ENCODE assay signal across 15 cellular contexts in genomic region chr10:79131730-79132644, GRCh38.
A peak's percentile ranks its signal among the peaks of the same experiment; 100 is the strongest.
DNase-seq lines count a peak whose midpoint lies in the region; FAIRE-seq and TF ChIP-seq lines count a peak whose summit lies in the region.
"Had no signal": no experiment of that assay in that cellular context is flagged by ENCODE, and none has a peak within 500 bp of the region (broad histone marks: within the 10 kb centered on the region; RNA-seq: fewer than 3 reads in every experiment).

No MANE protein-coding gene starts in this region.

- no peak for DNase-seq in CD8-positive, alpha-beta memory T cell
- DNase-seq in Karpas-422 (no peak), neuronal stem cell (ENCODE audit: low spot score) (no peak), mammary epithelial cell (no peak), H54 (ENCODE audit: insufficient read length, low spot score) (no peak), occipital lobe (lab: John Stamatoyannopoulos, UW) (no peak)
- DNase-seq in stimulated activated CD4-positive, alpha-beta T cell treated with anti-CD3 and anti-CD28 coated beads, Interleukin-12 subunit alpha, Interleukin-12 subunit beta, amount 100 ng/mL, for 4 hours = no peak
- DNase-seq: activated naive CD4-positive, alpha-beta T cell treated with anti-CD3 and anti-CD28 coated beads, Interleukin-2, amount 10 ng/mL, durations not matched to agents 7 days and 5 days; HCEC 1CT; NCI-H2029; NCI-H524; small intestine; stimulated activated naive CD8-positive, alpha-beta T cell treated with anti-CD3 and anti-CD28 coated beads, Interleukin-15, Interleukin-2, amounts not matched to agents 100 U/mL and 50 U/mL, for 24 hours; T-cell had no signal

- intact Hi-C loops in mammary epithelial cell (cut with micrococcal nuclease) = no loop called here

- H2BK5ac ChIP-seq in neuronal stem cell (ENCODE audit: low read length) = no peak overlapping the region

- TF ChIP-seq POLR2A in H54 (IDR thresholded peaks at IDR 0.05; ENCODE audit: low read depth, low read length) = no peak

- H3K23ac ChIP-seq in neuronal stem cell (ENCODE audit: low read depth, low read length, poor library complexity) = no peak overlapping the region

- no peak overlapping the region for H2BK12ac ChIP-seq in neuronal stem cell (ENCODE audit: low read length)

- peak overlapping the region; percentile 22 for H3K18ac ChIP-seq in neuronal stem cell (ENCODE audit: low read length)

- no peaks in the 10 kb centered on the region for H3K27me3 Mint-ChIP-seq in CD8-positive, alpha-beta memory T cell
- H3K27me3 Mint-ChIP-seq: T-cell had no signal

- H3K4me2 ChIP-seq in Karpas-422 (ENCODE audit: low read depth, low read length, poor library complexity, severe bottlenecking) = peak overlapping the region; percentile 15
- H3K4me2 ChIP-seq in neuronal stem cell (ENCODE audit: insufficient read depth, low read length, poor library complexity, severe bottlenecking) = no peak overlapping the region
- no peak overlapping the region for H3K4me2 ChIP-seq in mammary epithelial cell (ENCODE audit: insufficient read depth, low read depth, low read length)

- CTCF ChIA-PET in CD8-positive, alpha-beta memory T cell (lab: Charles Lee) = interaction anchor here (0.9 kb wide), 1 partner anchor 63 kb away, joined by 3 read pairs; no protein-coding TSS in a partner anchor
- CTCF ChIA-PET in mammary epithelial cell (lab: Charles Lee; ENCODE audit: low non-redundant PET) = no interaction called here

- in situ Hi-C loops in mammary epithelial cell (cut with MboI; ENCODE audit: low sequenced_read_pairs in 2 of 2) = no loop called here

- peaks cover 10% of the 10 kb centered on the region for H3K79me1 ChIP-seq in neuronal stem cell (ENCODE audit: low read depth, low read length)

- no peak overlapping the region for H2BK15ac ChIP-seq in neuronal stem cell (ENCODE audit: low read length)

- no peak overlapping the region for H3K14ac ChIP-seq in neuronal stem cell (ENCODE audit: low read length)

- WGBS in neuronal stem cell (ENCODE audit: extremely low coverage in 2 of 2, insufficient read length in 2 of 2, insufficient replicate concordance in 1 of 2), 2 donors = no CpG with 5 or more reads among the region's 15 CpGs
- 90% methylated on average over 15 of the region's 15 CpGs for WGBS in mammary epithelial cell (ENCODE audit: low coverage, missing lambda C conversion rate)

- H3K4me3 Mint-ChIP-seq in CD8-positive, alpha-beta memory T cell = no peak overlapping the region
- H3K4me3 Mint-ChIP-seq: activated naive CD4-positive, alpha-beta T cell treated with anti-CD3 and anti-CD28 coated beads, Interleukin-2, amount 10 ng/mL, durations not matched to agents 7 days and 5 days; T-cell had no signal

- no peak overlapping the region for H3K4ac ChIP-seq in neuronal stem cell (ENCODE audit: low read length)

- H3K9me3 Mint-ChIP-seq in CD8-positive, alpha-beta memory T cell = no peaks in the 10 kb centered on the region
- H3K9me3 Mint-ChIP-seq: activated naive CD4-positive, alpha-beta T cell treated with anti-CD3 and anti-CD28 coated beads, Interleukin-2, amount 10 ng/mL, durations not matched to agents 7 days and 5 days; T-cell had no signal

- H3K27me3 ChIP-seq in CD8-positive, alpha-beta memory T cell (ENCODE audit: insufficient read depth, low read length, poor library complexity, severe bottlenecking) = no peaks in the 10 kb centered on the region
- H3K27me3 ChIP-seq in Karpas-422 (ENCODE audit: low read length) (no peaks in the 10 kb centered on the region), endocrine pancreas (ENCODE audit: control insufficient read depth, insufficient read depth, low read length) (no peaks in the 10 kb centered on the region), neuronal stem cell (ENCODE audit: control insufficient read depth in 3 of 3, insufficient read depth in 3 of 3, low read depth in 1 of 3, low read length in 3 of 3) (no peaks in the 10 kb centered on the region), mammary epithelial cell (ENCODE audit: insufficient read depth, low read length) (no peaks in the 10 kb centered on the region)

- H3K4me3 ChIP-seq in CD8-positive, alpha-beta memory T cell (ENCODE audit: low read length) = no peak overlapping the region
- H3K4me3 ChIP-seq in Karpas-422 (ENCODE audit: low read length) (no peak overlapping the region), endocrine pancreas (ENCODE audit: control insufficient read depth, insufficient read depth, low read length) (no peak overlapping the region), neuronal stem cell (ENCODE audit: low read length in 2 of 2) (peak overlapping the region in 1 of 2 donors; percentile 13), mammary epithelial cell (replicated peaks in 1 of 3; ENCODE audit: insufficient read depth in 1 of 3, low read depth in 2 of 3, low read length in 3 of 3) (no peak overlapping the region)

- BruUV-seq in mammary epithelial cell (replicated peaks; lab: Mats Ljungman, UMichigan) = no TSS peak

- H4K8ac ChIP-seq in neuronal stem cell (ENCODE audit: low read depth, low read length) = no peak overlapping the region

- peaks cover 20 to 30% (median 26%) of the 10 kb centered on the region in 3 donors for H3K4me1 Mint-ChIP-seq in CD8-positive, alpha-beta memory T cell

- H4K91ac ChIP-seq in neuronal stem cell (ENCODE audit: low read depth, low read length, poor library complexity) = no peak overlapping the region

- no peak overlapping the region; the same call in 1 of the 2 replicates for H3K9ac ChIP-seq in Karpas-422 (ENCODE audit: low read length)
- H3K9ac ChIP-seq in endocrine pancreas (ENCODE audit: control insufficient read depth, insufficient read depth, low read length) = peak overlapping the region; percentile 10
- H3K9ac ChIP-seq in neuronal stem cell (ENCODE audit: low read depth, low read length, poor library complexity) = no peak overlapping the region
- no peak overlapping the region for H3K9ac ChIP-seq in mammary epithelial cell (ENCODE audit: insufficient read depth, low read length)

- H3K27ac Mint-ChIP-seq in CD8-positive, alpha-beta memory T cell = peak overlapping the region in 2 of 8 donors; percentile 33 to 45
- H3K27ac Mint-ChIP-seq: activated naive CD4-positive, alpha-beta T cell treated with anti-CD3 and anti-CD28 coated beads, Interleukin-2, amount 10 ng/mL, durations not matched to agents 7 days and 5 days had no signal

- H2AK5ac ChIP-seq in neuronal stem cell (ENCODE audit: low read depth, low read length) = peak overlapping the region; percentile 16

- no peaks in the 10 kb centered on the region for H3K36me3 ChIP-seq in CD8-positive, alpha-beta memory T cell (ENCODE audit: insufficient read depth, low read length)
- H3K36me3 ChIP-seq in Karpas-422 (ENCODE audit: insufficient read depth, low read length) = no peaks in the 10 kb centered on the region
- H3K36me3 ChIP-seq in endocrine pancreas (ENCODE audit: control insufficient read depth, insufficient read depth, low read length) = peaks cover 3% of the 10 kb centered on the region
- H3K36me3 ChIP-seq in neuronal stem cell (replicated peaks in 1 of 2; ENCODE audit: control insufficient read depth in 2 of 2, insufficient read depth in 2 of 2, low read length in 2 of 2) = peaks cover 8 to 50% of the 10 kb centered on the region in 2 donors
- no peaks in the 10 kb centered on the region for H3K36me3 ChIP-seq in mammary epithelial cell (ENCODE audit: insufficient read depth, low read length)

- FAIRE-seq in H54 (lab: Jason Lieb, UNC) = no peak
- FAIRE-seq: small intestine had no signal

- no peak overlapping the region for H2BK120ac ChIP-seq in neuronal stem cell (ENCODE audit: low read depth, low read length)

- H3K36me3 Mint-ChIP-seq in CD8-positive, alpha-beta memory T cell = peaks cover 0 to 3% (median 0%) of the 10 kb centered on the region in 3 donors

- H4K20me1 ChIP-seq in Karpas-422 (ENCODE audit: insufficient read depth, low read depth, low read length) = peaks cover 28% of the 10 kb centered on the region
- no peaks in the 10 kb centered on the region for H4K20me1 ChIP-seq in mammary epithelial cell (ENCODE audit: insufficient read depth, low read length)

- no peaks in the 10 kb centered on the region for H3K9me2 ChIP-seq in Karpas-422 (replicated peaks; ENCODE audit: insufficient read depth, low read length)

- no peak for TF ChIP-seq CTCF in mammary epithelial cell (conservative IDR thresholded peaks at IDR 0.05 in 1 of 2, IDR thresholded peaks at IDR 0.05 in 1 of 2; ENCODE audit: extremely low read depth in 1 of 2, insufficient read depth in 1 of 2, low read depth in 1 of 2, low read length in 2 of 2)

- H3K79me2 ChIP-seq in Karpas-422 (ENCODE audit: low read length) = no peaks in the 10 kb centered on the region
- no peaks in the 10 kb centered on the region for H3K79me2 ChIP-seq in mammary epithelial cell (ENCODE audit: insufficient read depth, low read length)

- POLR2A ChIA-PET in CD8-positive, alpha-beta memory T cell (lab: Charles Lee) = no interaction called here

- dilution Hi-C loops in mammary epithelial cell (cut with HindIII; ENCODE audit: low sequenced_read_pairs) = no loop called here

- H2AFZ ChIP-seq in Karpas-422 (ENCODE audit: low read length) (no peak overlapping the region), neuronal stem cell (ENCODE audit: low read length) (no peak overlapping the region), mammary epithelial cell (ENCODE audit: low read depth, low read length) (no peak overlapping the region)

- H3K9me3 ChIP-seq in CD8-positive, alpha-beta memory T cell (ENCODE audit: low read length) = no peaks in the 10 kb centered on the region
- H3K9me3 ChIP-seq in Karpas-422 (ENCODE audit: low read length) (no peaks in the 10 kb centered on the region), endocrine pancreas (ENCODE audit: control insufficient read depth, low read length) (no peaks in the 10 kb centered on the region), neuronal stem cell (replicated peaks in 1 of 2; ENCODE audit: control insufficient read depth in 2 of 2, insufficient read depth in 1 of 2, low read depth in 1 of 2, low read length in 2 of 2) (no peaks in the 10 kb centered on the region), mammary epithelial cell (replicated peaks; ENCODE audit: insufficient read depth, low read length) (no peaks in the 10 kb centered on the region)

- H3K4me1 ChIP-seq in CD8-positive, alpha-beta memory T cell (ENCODE audit: insufficient read depth, low read length) = peaks cover 27% of the 10 kb centered on the region
- H3K4me1 ChIP-seq in Karpas-422 (ENCODE audit: low read length) (peaks cover 31% of the 10 kb centered on the region), endocrine pancreas (ENCODE audit: control insufficient read depth, insufficient read depth, low read length) (no peaks in the 10 kb centered on the region), neuronal stem cell (ENCODE audit: control insufficient read depth in 2 of 2, insufficient read depth in 1 of 2, low read depth in 1 of 2, low read length in 2 of 2) (peaks cover 61 to 64% of the 10 kb centered on the region in 2 donors), mammary epithelial cell (ENCODE audit: insufficient read depth, low read length) (peaks cover under 1% of the 10 kb centered on the region)

- peak overlapping the region; percentile 24 for H3K27ac ChIP-seq in CD8-positive, alpha-beta memory T cell (ENCODE audit: low read depth, low read length)
- H3K27ac ChIP-seq in Karpas-422 (ENCODE audit: low read length) (no peak overlapping the region), neuronal stem cell (replicated peaks; ENCODE audit: low read length) (no peak overlapping the region), mammary epithelial cell (ENCODE audit: insufficient read depth, low read depth, low read length) (no peak overlapping the region)
